In the genomic region with DNA sequence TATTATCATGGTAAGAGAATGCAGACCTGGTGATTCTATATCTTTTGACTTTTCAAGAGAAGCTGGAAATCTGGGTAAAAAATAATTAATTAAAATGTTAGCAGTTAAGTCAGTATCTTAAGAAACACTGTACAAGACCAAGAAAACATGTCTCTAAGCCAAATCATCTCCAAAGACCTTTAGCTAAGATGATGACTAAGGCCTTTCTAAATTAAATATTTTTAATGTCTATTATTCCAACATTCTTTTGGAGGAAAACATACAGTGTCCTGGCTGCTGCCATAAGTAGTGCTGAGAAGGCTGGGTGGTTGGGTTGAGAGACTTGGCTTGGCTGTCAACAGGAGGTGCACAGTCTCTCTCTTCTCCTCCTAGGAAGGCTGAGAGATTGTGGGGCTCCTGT, we compare ENCODE assay signal across 2 cellular contexts.
TF ChIP-seq lines count a peak whose summit lies in the region.

No MANE protein-coding gene starts in this region.

TF ChIP-seq in A549, 52 proteins besides CTCF, POLR2A, EP300 and RAD21 (continued from another document):
- TF ChIP-seq GATA3 (IDR thresholded peaks at IDR 0.05; ENCODE audit: borderline replicate concordance) (no peak), ZC3H11A (IDR thresholded peaks at IDR 0.05) (no peak), CHD2 (IDR thresholded peaks at IDR 0.05; ENCODE audit: low read length, partially characterized antibody) (no peak), NFE2L2 (conservative IDR thresholded peaks at IDR 0.05; ENCODE audit: low read length) (no peak), KDM5A (IDR thresholded peaks at IDR 0.05) (no peak), CBX2 (IDR thresholded peaks at IDR 0.05; ENCODE audit: borderline replicate concordance, low read depth) (no peak), FOSL2 (IDR thresholded peaks at IDR 0.05) (no peak), FOSL2 (CRISPR knock-in tag; IDR thresholded peaks at IDR 0.05) (no peak), ZFP36 (IDR thresholded peaks at IDR 0.05; ENCODE audit: borderline replicate concordance, partially characterized antibody) (no peak), JUNB (IDR thresholded peaks at IDR 0.05) (no peak), ESRRA (IDR thresholded peaks at IDR 0.05; ENCODE audit: borderline replicate concordance, low read length) (no peak), MAFK (IDR thresholded peaks at IDR 0.05; ENCODE audit: partially characterized antibody) (no peak)
- TF ChIP-seq, protein P1, sequence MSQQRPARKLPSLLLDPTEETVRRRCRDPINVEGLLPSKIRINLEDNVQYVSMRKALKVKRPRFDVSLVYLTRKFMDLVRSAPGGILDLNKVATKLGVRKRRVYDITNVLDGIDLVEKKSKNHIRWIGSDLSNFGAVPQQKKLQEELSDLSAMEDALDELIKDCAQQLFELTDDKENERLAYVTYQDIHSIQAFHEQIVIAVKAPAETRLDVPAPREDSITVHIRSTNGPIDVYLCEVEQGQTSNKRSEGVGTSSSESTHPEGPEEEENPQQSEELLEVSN (IDR thresholded peaks at IDR 0.05; ENCODE audit: borderline replicate concordance, low read depth): no peak
- TF ChIP-seq, protein P2, sequence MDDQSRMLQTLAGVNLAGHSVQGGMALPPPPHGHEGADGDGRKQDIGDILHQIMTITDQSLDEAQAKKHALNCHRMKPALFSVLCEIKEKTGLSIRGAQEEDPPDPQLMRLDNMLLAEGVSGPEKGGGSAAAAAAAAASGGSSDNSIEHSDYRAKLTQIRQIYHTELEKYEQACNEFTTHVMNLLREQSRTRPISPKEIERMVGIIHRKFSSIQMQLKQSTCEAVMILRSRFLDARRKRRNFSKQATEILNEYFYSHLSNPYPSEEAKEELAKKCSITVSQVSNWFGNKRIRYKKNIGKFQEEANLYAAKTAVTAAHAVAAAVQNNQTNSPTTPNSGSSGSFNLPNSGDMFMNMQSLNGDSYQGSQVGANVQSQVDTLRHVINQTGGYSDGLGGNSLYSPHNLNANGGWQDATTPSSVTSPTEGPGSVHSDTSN (IDR thresholded peaks at IDR 0.05): no peak
- TF ChIP-seq, protein P3, sequence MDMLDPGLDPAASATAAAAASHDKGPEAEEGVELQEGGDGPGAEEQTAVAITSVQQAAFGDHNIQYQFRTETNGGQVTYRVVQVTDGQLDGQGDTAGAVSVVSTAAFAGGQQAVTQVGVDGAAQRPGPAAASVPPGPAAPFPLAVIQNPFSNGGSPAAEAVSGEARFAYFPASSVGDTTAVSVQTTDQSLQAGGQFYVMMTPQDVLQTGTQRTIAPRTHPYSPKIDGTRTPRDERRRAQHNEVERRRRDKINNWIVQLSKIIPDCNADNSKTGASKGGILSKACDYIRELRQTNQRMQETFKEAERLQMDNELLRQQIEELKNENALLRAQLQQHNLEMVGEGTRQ (IDR thresholded peaks at IDR 0.05): no peak

TF ChIP-seq in K562, 482 proteins besides CTCF, POLR2A, EP300 and RAD21 (continued from another document):
- TF ChIP-seq, protein P4, sequence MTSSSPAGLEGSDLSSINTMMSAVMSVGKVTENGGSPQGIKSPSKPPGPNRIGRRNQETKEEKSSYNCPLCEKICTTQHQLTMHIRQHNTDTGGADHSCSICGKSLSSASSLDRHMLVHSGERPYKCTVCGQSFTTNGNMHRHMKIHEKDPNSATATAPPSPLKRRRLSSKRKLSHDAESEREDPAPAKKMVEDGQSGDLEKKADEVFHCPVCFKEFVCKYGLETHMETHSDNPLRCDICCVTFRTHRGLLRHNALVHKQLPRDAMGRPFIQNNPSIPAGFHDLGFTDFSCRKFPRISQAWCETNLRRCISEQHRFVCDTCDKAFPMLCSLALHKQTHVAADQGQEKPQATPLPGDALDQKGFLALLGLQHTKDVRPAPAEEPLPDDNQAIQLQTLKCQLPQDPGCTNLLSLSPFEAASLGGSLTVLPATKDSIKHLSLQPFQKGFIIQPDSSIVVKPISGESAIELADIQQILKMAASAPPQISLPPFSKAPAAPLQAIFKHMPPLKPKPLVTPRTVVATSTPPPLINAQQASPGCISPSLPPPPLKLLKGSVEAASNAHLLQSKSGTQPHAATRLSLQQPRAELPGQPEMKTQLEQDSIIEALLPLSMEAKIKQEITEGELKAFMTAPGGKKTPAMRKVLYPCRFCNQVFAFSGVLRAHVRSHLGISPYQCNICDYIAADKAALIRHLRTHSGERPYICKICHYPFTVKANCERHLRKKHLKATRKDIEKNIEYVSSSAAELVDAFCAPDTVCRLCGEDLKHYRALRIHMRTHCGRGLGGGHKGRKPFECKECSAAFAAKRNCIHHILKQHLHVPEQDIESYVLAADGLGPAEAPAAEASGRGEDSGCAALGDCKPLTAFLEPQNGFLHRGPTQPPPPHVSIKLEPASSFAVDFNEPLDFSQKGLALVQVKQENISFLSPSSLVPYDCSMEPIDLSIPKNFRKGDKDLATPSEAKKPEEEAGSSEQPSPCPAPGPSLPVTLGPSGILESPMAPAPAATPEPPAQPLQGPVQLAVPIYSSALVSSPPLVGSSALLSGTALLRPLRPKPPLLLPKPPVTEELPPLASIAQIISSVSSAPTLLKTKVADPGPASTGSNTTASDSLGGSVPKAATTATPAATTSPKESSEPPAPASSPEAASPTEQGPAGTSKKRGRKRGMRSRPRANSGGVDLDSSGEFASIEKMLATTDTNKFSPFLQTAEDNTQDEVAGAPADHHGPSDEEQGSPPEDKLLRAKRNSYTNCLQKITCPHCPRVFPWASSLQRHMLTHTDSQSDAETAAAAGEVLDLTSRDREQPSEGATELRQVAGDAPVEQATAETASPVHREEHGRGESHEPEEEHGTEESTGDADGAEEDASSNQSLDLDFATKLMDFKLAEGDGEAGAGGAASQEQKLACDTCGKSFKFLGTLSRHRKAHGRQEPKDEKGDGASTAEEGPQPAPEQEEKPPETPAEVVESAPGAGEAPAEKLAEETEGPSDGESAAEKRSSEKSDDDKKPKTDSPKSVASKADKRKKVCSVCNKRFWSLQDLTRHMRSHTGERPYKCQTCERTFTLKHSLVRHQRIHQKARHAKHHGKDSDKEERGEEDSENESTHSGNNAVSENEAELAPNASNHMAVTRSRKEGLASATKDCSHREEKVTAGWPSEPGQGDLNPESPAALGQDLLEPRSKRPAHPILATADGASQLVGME (CRISPR knock-in tag; IDR thresholded peaks at IDR 0.05): no peak
- TF ChIP-seq RFX7 (CRISPR knock-in tag; IDR thresholded peaks at IDR 0.05): no peak
- TF ChIP-seq ELF2 (CRISPR knock-in tag; IDR thresholded peaks at IDR 0.05): no peak
- no peak for TF ChIP-seq SMARCC2 (IDR thresholded peaks at IDR 0.05; ENCODE audit: low read depth)
- no peak for TF ChIP-seq SMAD3 (CRISPR knock-in tag; conservative IDR thresholded peaks at IDR 0.05)
